Comparison of ENCODE assay signal across 14 cellular contexts in the genomic region with DNA sequence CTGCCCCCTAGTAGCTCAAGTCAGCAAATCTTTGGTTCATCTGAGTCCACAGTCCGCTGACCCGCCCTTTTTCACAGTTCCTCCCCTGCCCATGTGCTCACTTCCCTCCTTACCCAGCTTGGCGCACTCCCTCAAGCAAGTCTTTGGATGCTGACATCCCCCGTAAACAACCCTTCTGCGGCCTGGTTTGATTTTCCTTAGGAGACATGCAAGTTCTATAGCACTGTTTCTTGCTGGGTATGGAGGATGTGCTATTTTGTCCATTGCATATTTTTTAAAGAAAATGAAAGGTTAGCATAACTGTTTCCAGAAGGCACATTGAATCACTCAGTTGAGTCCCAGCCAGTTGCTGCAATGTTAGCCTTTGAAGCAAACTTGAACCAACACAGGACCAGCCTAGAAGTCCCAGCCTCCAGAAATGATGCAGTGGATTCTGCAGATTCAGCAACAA. TPM values are rescaled to one million over a fixed set of nuclear protein-coding genes. Genes with fewer than 3 reads are reported as not detected.
A peak's percentile ranks its signal among the peaks of the same experiment; 100 is the strongest.
DNase-seq lines count a peak whose midpoint lies in the region; ATAC-seq and TF ChIP-seq lines count a peak whose summit lies in the region.
"Had no signal": no experiment of that assay in that cellular context is flagged by ENCODE, and none has a peak within 500 bp of the region (broad histone marks: within the 10 kb centered on the region; RNA-seq: fewer than 3 reads in every experiment).

No MANE protein-coding gene starts in this region.

- peak; percentile 82 for DNase-seq in AG10803 (ENCODE audit: low read depth)
- peak; percentile 67 to 70 for DNase-seq in cardiac fibroblast (ENCODE audit: low read depth in 2 of 2)
- peak; percentile 50 for DNase-seq in left ventricle myocardium inferior
- DNase-seq in sciatic nerve (ENCODE audit: low spot score), result no peak
- DNase-seq in stimulated activated CD4-positive, alpha-beta T cell treated with anti-CD3 and anti-CD28 coated beads, Interleukin-15, amount 100 ng/mL, for 24 hours, result no peak
- DNase-seq in T-helper 9 cell, result no peak
- no peak for DNase-seq in stimulated activated CD4-positive, alpha-beta T cell treated with anti-CD3 and anti-CD28 coated beads, Interleukin-4, amount 100 ng/mL, for 4 hours
- no peak for DNase-seq in 8988T
- DNase-seq: activated CD4-positive, alpha-beta T cell treated with anti-CD3 and anti-CD28 coated beads, Interleukin-2, amount 50 U/mL, for 48 hours; activated naive CD4-positive, alpha-beta T cell treated with anti-CD3 and anti-CD28 coated beads for 36 hours; effector CD8-positive, alpha-beta T cell; NCI-H2029; stimulated activated CD4-positive, alpha-beta T cell treated with anti-CD3 and anti-CD28 coated beads, Interleukin-4, amount 100 ng/mL, for 24 hours had no signal

- H3K27ac ChIP-seq in left ventricle myocardium inferior (replicated peaks), result peak overlapping the region; percentile 84

- H3K27me3 ChIP-seq in left ventricle myocardium inferior (ENCODE audit: low read depth), result no peaks in the 10 kb centered on the region

- ATAC-seq in sciatic nerve, result peak; percentile 83

- no peak overlapping the region for H3K4me3 ChIP-seq in AG10803 (ENCODE audit: low read length)
- H3K4me3 ChIP-seq in cardiac fibroblast (replicated peaks in 1 of 2; ENCODE audit: low read depth in 2 of 2, low read length in 2 of 2), result no peak overlapping the region
- H3K4me3 ChIP-seq in left ventricle myocardium inferior, result no peak overlapping the region

- intact Hi-C loops in left ventricle myocardium inferior (cut with micrococcal nuclease), result no loop called here
- intact Hi-C loops in sciatic nerve (cut with DNase I), result no loop called here

- peaks cover 55% of the 10 kb centered on the region for H3K4me1 ChIP-seq in left ventricle myocardium inferior

- TF ChIP-seq CTCF in AG10803 (conservative IDR thresholded peaks at IDR 0.05; ENCODE audit: low read length) (no peak), cardiac fibroblast (IDR thresholded peaks at IDR 0.05; ENCODE audit: low read depth, low read length) (no peak), left ventricle myocardium inferior (IDR thresholded peaks at IDR 0.05; ENCODE audit: borderline replicate concordance) (no peak)

- no peaks in the 10 kb centered on the region for H3K36me3 ChIP-seq in left ventricle myocardium inferior

- no peaks in the 10 kb centered on the region for H3K9me3 ChIP-seq in left ventricle myocardium inferior (replicated peaks)

RNA-seq across cellular contexts. Expression of gene HTRA1, which starts 38.2 kb away (rescaled TPM):
- total RNA-seq in left ventricle myocardium inferior (62.6 TPM), sciatic nerve (123 TPM)
- total RNA-seq: activated naive CD4-positive, alpha-beta T cell treated with anti-CD3 and anti-CD28 coated beads for 36 hours had no signal

RNA-seq across cellular contexts. Expression of gene ARMS2, which starts 45.1 kb away (rescaled TPM):
- total RNA-seq in left ventricle myocardium inferior, result 0.27 TPM
- total RNA-seq in sciatic nerve, result not detected
- total RNA-seq: activated naive CD4-positive, alpha-beta T cell treated with anti-CD3 and anti-CD28 coated beads for 36 hours; neural crest cell had no signal

Comparison
In these comparisons a context has a peak if more than half of its experiments do, and no peak if none do; other contexts are left out.
1. DNase-seq: peak in AG10803 (single experiment), cardiac fibroblast (2 of 2) and left ventricle myocardium inferior (single experiment); none in sciatic nerve (single experiment), stimulated activated CD4-positive, alpha-beta T cell treated with anti-CD3 and anti-CD28 coated beads, Interleukin-15, amount 100 ng/mL, for 24 hours (single experiment), T-helper 9 cell (single experiment), stimulated activated CD4-positive, alpha-beta T cell treated with anti-CD3 and anti-CD28 coated beads, Interleukin-4, amount 100 ng/mL, for 4 hours (0 of 2) and 8988T (single experiment).